15 cellular contexts compared by ENCODE assay signal in genomic region chr21:43173438-43173837, GRCh38. TPM values are rescaled to one million over a fixed set of nuclear protein-coding genes. Genes with fewer than 3 reads are reported as not detected.
DNase-seq lines count a peak whose midpoint lies in the region; ATAC-seq and TF ChIP-seq lines count a peak whose summit lies in the region.
"Not testable (repeated sequence)": the region's sequence is repeated elsewhere in the genome, so short reads cannot be mapped to it uniquely, and the experiment has no call there.
"Had no signal": no experiment of that assay in that cellular context is flagged by ENCODE, and none has a peak within 500 bp of the region (broad histone marks: within the 10 kb centered on the region; RNA-seq: fewer than 3 reads in every experiment).

No MANE protein-coding gene starts in this region.

- ATAC-seq in activated naive CD8-positive, alpha-beta T cell treated with anti-CD3 and anti-CD28 coated beads, Interleukin-2, amount 10 ng/mL, durations not matched to agents 7 days and 5 days (ENCODE audit: low read depth) = not testable (repeated sequence)

- not testable (repeated sequence) for H3K9me3 Mint-ChIP-seq in HFFc6; activated CD4-positive, alpha-beta T cell treated with anti-CD3 and anti-CD28 coated beads, Interleukin-2, amount 10 ng/mL, durations not matched to agents 24 days and 14 days; activated naive CD8-positive, alpha-beta T cell treated with anti-CD3 and anti-CD28 coated beads, Interleukin-2, amount 10 ng/mL, durations not matched to agents 7 days and 5 days

- POLR2A ChIA-PET in OCI-LY7 (lab: Charles Lee); activated naive CD8-positive, alpha-beta T cell treated with anti-CD3 and anti-CD28 coated beads, Interleukin-2, amount 10 ng/mL, durations not matched to agents 7 days and 5 days (lab: Charles Lee): not testable (repeated sequence)

- intact Hi-C loops in OCI-LY7 (cut with micrococcal nuclease; ENCODE audit: unreplicated experiment); activated CD4-positive, alpha-beta T cell treated with anti-CD3 and anti-CD28 coated beads, Interleukin-2, amount 10 ng/mL, durations not matched to agents 24 days and 14 days (cut with micrococcal nuclease): not testable (repeated sequence)

- not testable (repeated sequence) for H3K4me3 ChIP-seq in GM12865 (ENCODE audit: low read depth, low read length); OCI-LY7 (ENCODE audit: low read depth, low read length, poor library complexity, severe bottlenecking); fibroblast of the aortic adventitia (ENCODE audit: low read depth, low read length)

- CTCF ChIA-PET in OCI-LY7 (lab: Charles Lee; ENCODE audit: unreplicated experiment) = not testable (repeated sequence)

- H3K36me3 ChIP-seq in OCI-LY7 (ENCODE audit: insufficient read depth, low read length) = not testable (repeated sequence)

- not testable (repeated sequence) for H3K4me3 Mint-ChIP-seq in HFFc6; activated CD4-positive, alpha-beta T cell treated with anti-CD3 and anti-CD28 coated beads, Interleukin-2, amount 10 ng/mL, durations not matched to agents 24 days and 14 days; activated naive CD8-positive, alpha-beta T cell treated with anti-CD3 and anti-CD28 coated beads, Interleukin-2, amount 10 ng/mL, durations not matched to agents 7 days and 5 days

- not testable (repeated sequence) for H3K9me2 ChIP-seq in OCI-LY7 (ENCODE audit: insufficient read depth, low read length)

- TF ChIP-seq CTCF in GM12865 (IDR thresholded peaks at IDR 0.05; ENCODE audit: insufficient read depth, low read depth, low read length, missing control alignments); HFFc6 (IDR thresholded peaks at IDR 0.05); OCI-LY7 (conservative IDR thresholded peaks at IDR 0.05; ENCODE audit: low read length); fibroblast of the aortic adventitia (IDR thresholded peaks at IDR 0.05; ENCODE audit: insufficient read depth, low read length): not testable (repeated sequence)

- not testable (repeated sequence) for H3K4me1 ChIP-seq in OCI-LY7 (ENCODE audit: insufficient read depth, low read length, poor library complexity, severe bottlenecking)

- BruUV-seq in OCI-LY7 (replicated peaks; lab: Mats Ljungman, UMichigan) = not testable (repeated sequence)

- H3K9me3 ChIP-seq in OCI-LY7 (ENCODE audit: low read length) = not testable (repeated sequence)

- DNase-seq in GM12865 (ENCODE audit: low read depth) (peak; percentile 33), HFFc6 (peak; percentile 0), OCI-LY7 (ENCODE audit: low spot score) (peak; percentile 5), fibroblast of the aortic adventitia (ENCODE audit: low read depth) (peak; percentile 11), mucosa of gallbladder (ENCODE audit: low spot score) (peak; percentile 10)
- DNase-seq in activated CD4-positive, alpha-beta T cell treated with anti-CD3 and anti-CD28 coated beads, Interleukin-2, amount 10 ng/mL, durations not matched to agents 24 days and 14 days = peak; percentile 61
- peak; percentile 32 for DNase-seq in activated naive CD8-positive, alpha-beta T cell treated with anti-CD3 and anti-CD28 coated beads, Interleukin-2, amount 10 ng/mL, durations not matched to agents 7 days and 5 days

- H4K20me1 ChIP-seq in OCI-LY7 (ENCODE audit: insufficient read depth, low read length) = not testable (repeated sequence)

- not testable (repeated sequence) for H3K79me2 ChIP-seq in OCI-LY7 (ENCODE audit: insufficient read depth, low read depth, low read length)

- H3K27me3 Mint-ChIP-seq in HFFc6 (ENCODE audit: insufficient read depth); activated CD4-positive, alpha-beta T cell treated with anti-CD3 and anti-CD28 coated beads, Interleukin-2, amount 10 ng/mL, durations not matched to agents 24 days and 14 days; activated naive CD8-positive, alpha-beta T cell treated with anti-CD3 and anti-CD28 coated beads, Interleukin-2, amount 10 ng/mL, durations not matched to agents 7 days and 5 days: not testable (repeated sequence)

- H3K36me3 Mint-ChIP-seq in HFFc6 (ENCODE audit: low read depth); activated CD4-positive, alpha-beta T cell treated with anti-CD3 and anti-CD28 coated beads, Interleukin-2, amount 10 ng/mL, durations not matched to agents 24 days and 14 days (ENCODE audit: low read depth); activated naive CD8-positive, alpha-beta T cell treated with anti-CD3 and anti-CD28 coated beads, Interleukin-2, amount 10 ng/mL, durations not matched to agents 7 days and 5 days: not testable (repeated sequence)

- H2AFZ ChIP-seq in OCI-LY7 (ENCODE audit: low read length) = not testable (repeated sequence)

- H3K4me1 Mint-ChIP-seq in HFFc6 (ENCODE audit: low read depth); activated CD4-positive, alpha-beta T cell treated with anti-CD3 and anti-CD28 coated beads, Interleukin-2, amount 10 ng/mL, durations not matched to agents 24 days and 14 days; activated naive CD8-positive, alpha-beta T cell treated with anti-CD3 and anti-CD28 coated beads, Interleukin-2, amount 10 ng/mL, durations not matched to agents 7 days and 5 days: not testable (repeated sequence)

- not testable (repeated sequence) for H3K27ac ChIP-seq in OCI-LY7 (ENCODE audit: low read depth, low read length, poor library complexity, severe bottlenecking)

- H3K27ac Mint-ChIP-seq in HFFc6; activated CD4-positive, alpha-beta T cell treated with anti-CD3 and anti-CD28 coated beads, Interleukin-2, amount 10 ng/mL, durations not matched to agents 24 days and 14 days; activated naive CD8-positive, alpha-beta T cell treated with anti-CD3 and anti-CD28 coated beads, Interleukin-2, amount 10 ng/mL, durations not matched to agents 7 days and 5 days: not testable (repeated sequence)

- not testable (repeated sequence) for H3K4me2 ChIP-seq in OCI-LY7 (ENCODE audit: low read length)

RNA-seq across cellular contexts. Expression of gene CRYAA, which starts 4.6 kb away (rescaled TPM):
- not detected for total RNA-seq in HFFc6 (2021; fragmentation: NEBNext Ultra II Directional; extraction: Animal tissue kit (Norgen Biotek cat#: 25700))
- total RNA-seq in OCI-LY7 (2014; rRNA removed; shearing (Covaris generic)) = not detected in 2 replicates
- total RNA-seq in OCI-LY7 (2022) (not detected in 2 replicates), fibroblast of the aortic adventitia (ENCODE audit: low replicate concordance) (not detected in 2 replicates), mucosa of gallbladder (not detected)
- total RNA-seq in activated CD4-positive, alpha-beta T cell treated with anti-CD3 and anti-CD28 coated beads, Interleukin-2, amount 10 ng/mL, durations not matched to agents 24 days and 14 days = not detected in 2 replicates
- not detected for total RNA-seq in activated naive CD8-positive, alpha-beta T cell treated with anti-CD3 and anti-CD28 coated beads, Interleukin-2, amount 10 ng/mL, durations not matched to agents 7 days and 5 days
- total RNA-seq: A172; CD4-positive, alpha-beta T cell; LHCN-M2; MCF 10A; PC-9; Right ventricle myocardium inferior; RPMI7951; SJSA1 had no signal

Comparison
In these comparisons a context has a peak if more than half of its experiments do, and no peak if none do; other contexts are left out.
1. DNase-seq: peak in every context shown above with its lines; median percentile 61 in activated CD4-positive, alpha-beta T cell treated with anti-CD3 and anti-CD28 coated beads, Interleukin-2, amount 10 ng/mL, durations not matched to agents 24 days and 14 days; 33 in GM12865; 32 in activated naive CD8-positive, alpha-beta T cell treated with anti-CD3 and anti-CD28 coated beads, Interleukin-2, amount 10 ng/mL, durations not matched to agents 7 days and 5 days; 11 in fibroblast of the aortic adventitia; 10 in mucosa of gallbladder; 5 in OCI-LY7; 0 in HFFc6.